In genomic region chr7:6854747-6855562, GRCh38 we compare ENCODE assay signal across 8 cellular contexts. TPM values are rescaled to one million over a fixed set of nuclear protein-coding genes. Genes with fewer than 3 reads are reported as not detected.
DNase-seq lines count a peak whose midpoint lies in the region; ATAC-seq, FAIRE-seq and TF ChIP-seq lines count a peak whose summit lies in the region.
"Not testable (repeated sequence)": the region's sequence is repeated elsewhere in the genome, so short reads cannot be mapped to it uniquely, and the experiment has no call there.

No MANE protein-coding gene starts in this region.

- H3K18ac ChIP-seq in mesendoderm (ENCODE audit: low read length), result not testable (repeated sequence)

- H2BK15ac ChIP-seq in mesendoderm (replicated peaks; ENCODE audit: low read depth), result not testable (repeated sequence)

- H3K9ac ChIP-seq in NT2/D1 (ENCODE audit: insufficient read length, low read depth) (peak overlapping the region; percentile 50), mesendoderm (ENCODE audit: low read length) (peak overlapping the region; percentile 57)

- intact Hi-C loops in gastrocnemius medialis (cut with DNase I; ENCODE audit: low total_unique reads), result not testable (repeated sequence)

- not testable (repeated sequence) for H2BK5ac ChIP-seq in mesendoderm (ENCODE audit: low read length)

- not testable (repeated sequence) for H3K4me1 ChIP-seq in A549; NT2/D1 (ENCODE audit: insufficient read depth, insufficient read length); mesendoderm (ENCODE audit: control insufficient read depth, low read depth, low read length); gastrocnemius medialis

- H3K27ac ChIP-seq in A549, result 0 out of 6 replicates have a peak overlapping the region, but pooled peaks of 1 of the 2 experiments have one; percentile 53
- H3K27ac ChIP-seq in mesendoderm (ENCODE audit: low read depth, low read length); gastrocnemius medialis: not testable (repeated sequence)

- H3K79me2 ChIP-seq in mesendoderm (ENCODE audit: control insufficient read depth, insufficient read depth, low read length), result not testable (repeated sequence)

- 52% methylated on average over 27 of the region's 71 CpGs for WGBS in A549 (ENCODE audit: missing lambda C conversion rate)
- no CpG with 5 or more reads among the region's 71 CpGs for WGBS in mesendoderm (ENCODE audit: extremely low coverage, insufficient coverage, low lambda C conversion rate)

- not testable (repeated sequence) for H3K9me3 ChIP-seq in A549; NT2/D1 (ENCODE audit: insufficient read depth, low read length); gastrocnemius medialis

- not testable (repeated sequence) for H3K79me1 ChIP-seq in mesendoderm (ENCODE audit: low read length)

- not testable (repeated sequence) for TF ChIP-seq EP300 in A549 (IDR thresholded peaks at IDR 0.05)

- not testable (repeated sequence) for H4K8ac ChIP-seq in mesendoderm (ENCODE audit: low read depth, low read length)

- CTCF ChIA-PET in A549 (lab: Yijun Ruan, JAX), result not testable (repeated sequence)

- ATAC-seq in A549, gastrocnemius medialis: not testable (repeated sequence)
- peak in 1 of 2 donors; percentile 33 for ATAC-seq in activated T-cell treated with anti-CD3 and anti-CD28 coated beads, Interleukin-2, amount 50 U/mL, for 72 hours (replicated peaks in 1 of 2)

- not testable (repeated sequence) for DNase-seq in A549 (ENCODE audit: low read depth in 1 of 2, low spot score in 1 of 2); NT2/D1 (ENCODE audit: low read depth, low spot score); mesendoderm; gastrocnemius medialis
- DNase-seq in G401 (ENCODE audit: low spot score), result peak; percentile 51
- DNase-seq in activated T-cell treated with anti-CD3 and anti-CD28 coated beads, Interleukin-2, amount 50 U/mL, for 72 hours, result peak; percentile 19 to 24
- peak; percentile 16 for DNase-seq in cerebellar cortex (ENCODE audit: low spot score)
- DNase-seq in foreskin fibroblast, result peak in 1 of 2 donors; percentile 47

- not testable (repeated sequence) for H3K36me3 Mint-ChIP-seq in activated T-cell treated with anti-CD3 and anti-CD28 coated beads, Interleukin-2, amount 50 U/mL, for 72 hours (ENCODE audit: insufficient read depth in 2 of 2)

- not testable (repeated sequence) for H3K27ac Mint-ChIP-seq in activated T-cell treated with anti-CD3 and anti-CD28 coated beads, Interleukin-2, amount 50 U/mL, for 72 hours

- H3K56ac ChIP-seq in mesendoderm (ENCODE audit: low read length), result peak overlapping the region; percentile 56

- POLR2A ChIA-PET in A549 (lab: Yijun Ruan, JAX), result not testable (repeated sequence)

- H3K4me1 Mint-ChIP-seq in activated T-cell treated with anti-CD3 and anti-CD28 coated beads, Interleukin-2, amount 50 U/mL, for 72 hours (ENCODE audit: low read depth), result not testable (repeated sequence)

- H2BK120ac ChIP-seq in mesendoderm (ENCODE audit: low read depth, low read length), result not testable (repeated sequence)

- H3K4me3 ChIP-seq in A549 (peak overlapping the region; percentile 35), NT2/D1 (ENCODE audit: insufficient read length, low read depth) (peak overlapping the region; percentile 36), foreskin fibroblast (ENCODE audit: low read depth in 1 of 2, low read length in 2 of 2) (peak overlapping the region; percentile 30 to 31), gastrocnemius medialis (peak overlapping the region in 3 of 4 donors; percentile 33 to 40 (median 36))
- not testable (repeated sequence) for H3K4me3 ChIP-seq in mesendoderm (ENCODE audit: low read length)

- FAIRE-seq in A549 (lab: Jason Lieb, UNC), result not testable (repeated sequence)

- H4K5ac ChIP-seq in mesendoderm (ENCODE audit: low read length), result not testable (repeated sequence)

- TF ChIP-seq RAD21 in A549 (conservative IDR thresholded peaks at IDR 0.05 in 1 of 2, IDR thresholded peaks at IDR 0.05 in 1 of 2), result not testable (repeated sequence)

- H3K23ac ChIP-seq in mesendoderm (ENCODE audit: low read length), result not testable (repeated sequence)

- peaks cover 10% of the 10 kb centered on the region for H3K27me3 Mint-ChIP-seq in activated T-cell treated with anti-CD3 and anti-CD28 coated beads, Interleukin-2, amount 50 U/mL, for 72 hours (ENCODE audit: low read depth)

- not testable (repeated sequence) for TF ChIP-seq CTCF in A549 (IDR thresholded peaks at IDR 0.05); foreskin fibroblast (IDR thresholded peaks at IDR 0.05; ENCODE audit: low read depth, low read length); gastrocnemius medialis (IDR thresholded peaks at IDR 0.05 in 4 of 5, conservative IDR thresholded peaks at IDR 0.05 in 1 of 5)

- peak overlapping the region; percentile 63 for H3K4me2 ChIP-seq in A549
- peak overlapping the region; percentile 20 for H3K4me2 ChIP-seq in mesendoderm (ENCODE audit: low read length)

- TF ChIP-seq POLR2A in A549 (IDR thresholded peaks at IDR 0.05; ENCODE audit: low read length); gastrocnemius medialis (IDR thresholded peaks at IDR 0.05): not testable (repeated sequence)

- peak overlapping the region; percentile 81 for H3K4ac ChIP-seq in mesendoderm (ENCODE audit: low read depth, low read length)

- not testable (repeated sequence) for H2AK5ac ChIP-seq in mesendoderm (ENCODE audit: low read length)

- H3K4me3 Mint-ChIP-seq in activated T-cell treated with anti-CD3 and anti-CD28 coated beads, Interleukin-2, amount 50 U/mL, for 72 hours, result peak overlapping the region; percentile 83 to 88

- not testable (repeated sequence) for H3K36me3 ChIP-seq in NT2/D1 (ENCODE audit: insufficient read depth, insufficient read length, low read length); mesendoderm (ENCODE audit: control insufficient read depth, insufficient read depth, low read length); gastrocnemius medialis

- not testable (repeated sequence) for H3K27me3 ChIP-seq in NT2/D1 (ENCODE audit: insufficient read depth, insufficient read length); mesendoderm (ENCODE audit: insufficient read depth, low read length, poor library complexity)
- peaks cover 0 to 13% (median 0%) of the 10 kb centered on the region in 3 donors for H3K27me3 ChIP-seq in gastrocnemius medialis

- H3K9me3 Mint-ChIP-seq in activated T-cell treated with anti-CD3 and anti-CD28 coated beads, Interleukin-2, amount 50 U/mL, for 72 hours, result not testable (repeated sequence)

- in situ Hi-C loops in G401 (cut with HindIII; ENCODE audit: low sequenced_read_pairs); gastrocnemius medialis (cut with MboI; ENCODE audit: low sequenced_read_pairs in 4 of 4): not testable (repeated sequence)

RNA-seq across cellular contexts. Expression of gene CCZ1B, which starts 28.9 kb away (rescaled TPM):
- 39.5 and 68.6 TPM in 2 replicates for polyA plus RNA-seq in A549 (2011; rRNA removed)
- 10.1 and 10.5 TPM in 2 replicates for polyA plus RNA-seq in A549 (2012; cell fraction: cytosol; rRNA removed)
- polyA plus RNA-seq in A549 (2012; cell fraction: nucleus; rRNA removed), result 6.0 and 12.1 TPM in 2 replicates
- polyA plus RNA-seq in A549 (2017; fragmentation: RNase III; extraction: RNeasy Plus Mini Kit Qiagen cat#74134 plus additional on column Dnase treatment), result 36.9 to 41.3 TPM (median 38.0 TPM) in 3 replicates
- polyA minus RNA-seq in A549 (2011; rRNA and poly(A)+ RNA removed), result 21.1 and 26.3 TPM in 2 replicates
- 35.8 and 38.3 TPM in 2 replicates for total RNA-seq in G401 (2014; rRNA removed; shearing (Covaris generic))
- total RNA-seq in activated T-cell treated with anti-CD3 and anti-CD28 coated beads, Interleukin-2, amount 50 U/mL, for 72 hours, result 100 to 1,000 TPM in 1 of 2 donors, 10 to 100 TPM in 1; 70.9 to 108 TPM
- polyA plus RNA-seq in mesendoderm (2013, experiment 1 of 2), result 15.6 TPM
- 15.7 TPM for polyA plus RNA-seq in mesendoderm (2013, experiment 2 of 2)
- total RNA-seq in gastrocnemius medialis, result 10 to 100 TPM in 2 of 4 donors, 1 to 10 TPM in 2; 7.6 to 23.3 (median 13.2) TPM
